20 cellular contexts compared by ENCODE assay signal in the genomic region with DNA sequence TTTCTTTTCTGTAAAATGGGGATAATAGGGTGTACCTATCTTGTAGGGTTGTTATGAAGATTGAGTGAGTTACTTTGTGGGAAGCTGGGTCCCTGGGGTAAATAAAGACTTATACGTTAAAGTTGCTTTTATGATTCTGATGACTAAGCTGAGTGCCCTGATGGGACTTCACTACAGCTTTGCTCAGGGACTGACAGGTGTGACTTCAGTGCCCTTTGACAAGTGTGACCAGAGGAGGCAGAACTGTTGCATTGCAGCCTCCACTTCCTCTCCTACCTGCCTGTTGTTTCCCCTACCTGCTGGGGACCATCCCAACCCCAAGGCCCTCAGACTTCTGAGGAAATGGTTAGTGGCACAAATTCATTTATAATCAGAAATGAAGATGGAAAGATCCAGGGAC.
DNase-seq lines count a peak whose midpoint lies in the region; ATAC-seq, FAIRE-seq and TF ChIP-seq lines count a peak whose summit lies in the region.
"Had no signal": no experiment of that assay in that cellular context is flagged by ENCODE, and none has a peak within 500 bp of the region (broad histone marks: within the 10 kb centered on the region; RNA-seq: fewer than 3 reads in every experiment).

No MANE protein-coding gene starts in this region.

- TF ChIP-seq EP300 in HepG2 (IDR thresholded peaks at IDR 0.05; ENCODE audit: low read depth in 2 of 2, low read length in 2 of 2) (no peak), HepG2 (CRISPR knock-in tag; IDR thresholded peaks at IDR 0.05; ENCODE audit: borderline replicate concordance) (no peak)

- no peak overlapping the region; the same call in 1 of the 2 replicates for H3K4me2 ChIP-seq in HepG2 (ENCODE audit: low read depth, low read length)
- no peak overlapping the region for H3K4me2 ChIP-seq in osteoblast (ENCODE audit: insufficient read depth, low read length)
- H3K4me2 ChIP-seq: A549 had no signal

- intact Hi-C loops in HepG2 (cut with micrococcal nuclease; ENCODE audit: unreplicated experiment) (no loop called here), right lobe of liver (cut with DNase I) (loop anchor here in 1 of 2 donors (10.0 kb wide), 1 partner anchor 52 kb away; no protein-coding TSS in a partner anchor)

- no peaks in the 10 kb centered on the region for H3K79me2 ChIP-seq in HepG2 (ENCODE audit: insufficient read depth, low read length)
- H3K79me2 ChIP-seq in osteoblast (ENCODE audit: insufficient read depth, low read length) = no peaks in the 10 kb centered on the region

- H3K36me3 Mint-ChIP-seq in endothelial cell (ENCODE audit: low read depth, unreplicated experiment) = peaks cover 24% of the 10 kb centered on the region
- H3K36me3 Mint-ChIP-seq: CD8-positive, alpha-beta T cell; IgD-negative memory B cell had no signal

- no peaks in the 10 kb centered on the region for H3K27me3 ChIP-seq in HepG2 (ENCODE audit: control insufficient read depth in 1 of 2, insufficient read depth in 2 of 2, low read length in 2 of 2)
- no peaks in the 10 kb centered on the region for H3K27me3 ChIP-seq in right lobe of liver
- H3K27me3 ChIP-seq in osteoblast (ENCODE audit: insufficient read depth, low read length) = peaks cover 70% of the 10 kb centered on the region
- no peaks in the 10 kb centered on the region for H3K27me3 ChIP-seq in Peyer's patch

- WGBS in HepG2 (ENCODE audit: low lambda C conversion rate) = 88% methylated on average over 1 of the region's 1 CpG
- no CpG with 5 or more reads among the region's 1 CpG for WGBS in right lobe of liver (ENCODE audit: insufficient coverage, low coverage, low lambda C conversion rate, missing lambda C conversion rate)

- in situ Hi-C loops in HepG2 (cut with HindIII; ENCODE audit: extremely low pct_ligation_motif_present, low pct_unique_long_range_greater_than_20kb) = no loop called here

- POLR2A ChIA-PET in HepG2 (lab: Yijun Ruan, JAX) = interaction anchor here (1.5 kb wide), 1 partner anchor 31 kb away, joined by 4 read pairs; no protein-coding TSS in a partner anchor

- CTCF ChIA-PET in HepG2 (lab: Yijun Ruan, JAX; ENCODE audit: low intra/inter-chr PET ratio, low total read pairs) = no interaction called here

- no peaks in the 10 kb centered on the region for H3K36me3 ChIP-seq in HepG2 (replicated peaks in 1 of 2; ENCODE audit: control insufficient read depth in 1 of 2, insufficient read depth in 2 of 2, low read length in 2 of 2)
- H3K36me3 ChIP-seq in right lobe of liver = no peaks in the 10 kb centered on the region
- H3K36me3 ChIP-seq in osteoblast (ENCODE audit: insufficient read depth, low read length) = no peaks in the 10 kb centered on the region
- H3K36me3 ChIP-seq in Peyer's patch = no peaks in the 10 kb centered on the region
- H3K36me3 ChIP-seq: HAP-1 had no signal

- peaks cover 25% of the 10 kb centered on the region for H3K4me1 Mint-ChIP-seq in endothelial cell (ENCODE audit: unreplicated experiment)

- TF ChIP-seq RAD21 in HepG2 (CRISPR knock-in tag; IDR thresholded peaks at IDR 0.05) = no peak

- H3K9me3 Mint-ChIP-seq in endothelial cell (ENCODE audit: unreplicated experiment) = no peaks in the 10 kb centered on the region
- H3K9me3 Mint-ChIP-seq: CD8-positive, alpha-beta T cell; IgD-negative memory B cell had no signal

- H4K20me1 ChIP-seq in HepG2 (ENCODE audit: insufficient read depth, low read length) = peaks cover 28% of the 10 kb centered on the region
- H4K20me1 ChIP-seq in osteoblast (ENCODE audit: insufficient read depth, low read length) = peaks cover 49% of the 10 kb centered on the region

- H3K27me3 Mint-ChIP-seq in endothelial cell (ENCODE audit: unreplicated experiment) = peaks cover 26% of the 10 kb centered on the region

- no peak overlapping the region for H3K9ac ChIP-seq in HepG2 (ENCODE audit: insufficient read depth, low read depth, low read length)

- H3K9me3 ChIP-seq in HepG2 (ENCODE audit: low read length) (no peaks in the 10 kb centered on the region), right lobe of liver (no peaks in the 10 kb centered on the region), osteoblast (ENCODE audit: low read depth, low read length) (no peaks in the 10 kb centered on the region), Peyer's patch (no peaks in the 10 kb centered on the region)
- H3K9me3 ChIP-seq: A549, HAP-1 had no signal

- ATAC-seq in HepG2 (no peak), right lobe of liver (no peak), GM19397 (IDR thresholded peaks at IDR 0.05; ENCODE audit: unreplicated experiment) (no peak), HG03460 (IDR thresholded peaks at IDR 0.05; ENCODE audit: unreplicated experiment) (no peak)
- ATAC-seq: A549; CD8-positive, alpha-beta T cell; GM12878 had no signal

- FAIRE-seq in HepG2 (lab: Jason Lieb, UNC) = no peak
- FAIRE-seq: A549, GM12878 had no signal

- H2AFZ ChIP-seq in HepG2 (ENCODE audit: low read length) (no peak overlapping the region), osteoblast (ENCODE audit: low read length) (no peak overlapping the region)

- TF ChIP-seq CTCF in HepG2 (CRISPR knock-in tag; IDR thresholded peaks at IDR 0.05) (no peak), right lobe of liver (IDR thresholded peaks at IDR 0.05) (no peak), endothelial cell (IDR thresholded peaks at IDR 0.05; ENCODE audit: unreplicated experiment) (no peak), osteoblast (IDR thresholded peaks at IDR 0.05; ENCODE audit: extremely low read depth, low read depth, low read length) (no peak), Peyer's patch (IDR thresholded peaks at IDR 0.05) (no peak)

- BruUV-seq in HepG2 (replicated peaks; lab: Mats Ljungman, UMichigan) = no TSS peak

- H3K4me1 ChIP-seq in HepG2 (ENCODE audit: insufficient read depth, low read length) (peaks cover 26% of the 10 kb centered on the region), right lobe of liver (peaks cover 0 to under 1% (median 0%) of the 10 kb centered on the region in 4 donors), osteoblast (ENCODE audit: insufficient read depth, low read length) (no peaks in the 10 kb centered on the region), Peyer's patch (peaks cover 0 to 26% (median 6%) of the 10 kb centered on the region in 4 donors)
- H3K4me1 ChIP-seq: HAP-1 had no signal

- H3K27ac ChIP-seq in HepG2 (ENCODE audit: extremely low read length, insufficient read depth, low read length) (no peak overlapping the region), right lobe of liver (no peak overlapping the region), osteoblast (ENCODE audit: low read depth, low read length) (no peak overlapping the region), Peyer's patch (no peak overlapping the region)
- H3K27ac ChIP-seq: 22Rv1, A549, HL-60 had no signal

- TF ChIP-seq POLR2A in HepG2 (IDR thresholded peaks at IDR 0.05; ENCODE audit: insufficient read depth in 1 of 2, low read depth in 2 of 2, low read length in 2 of 2) (no peak), right lobe of liver (IDR thresholded peaks at IDR 0.05) (no peak), Peyer's patch (IDR thresholded peaks at IDR 0.05) (no peak)

- DNase-seq in HepG2 (ENCODE audit: low spot score) = no peak
- DNase-seq in right lobe of liver = no peak
- DNase-seq in endothelial cell (ENCODE audit: low spot score) = no peak
- peak; percentile 84 for DNase-seq in osteoblast (ENCODE audit: insufficient read length, low spot score, missing footprints)
- no peak for DNase-seq in activated CD4-positive, alpha-beta T cell treated with anti-CD3 and anti-CD28 coated beads, Interleukin-2, amount 50 U/mL, for 1 hour
- no peak for DNase-seq in Peyer's patch
- DNase-seq: AML-193; CD8-positive, alpha-beta T cell; DMS 273 treated with DMSO at 0.1 percent for 48 hours; DMS53; DND-41; EL had no signal

- H3K4me3 Mint-ChIP-seq in endothelial cell (ENCODE audit: unreplicated experiment) = peak overlapping the region; percentile 56
- H3K4me3 Mint-ChIP-seq: CD8-positive, alpha-beta T cell; IgD-negative memory B cell had no signal

- H3K4me3 ChIP-seq in HepG2 (replicated peaks in 1 of 3; ENCODE audit: insufficient read depth in 1 of 3, low read depth in 2 of 3, low read length in 3 of 3) = no peak overlapping the region
- H3K4me3 ChIP-seq in right lobe of liver = no peak overlapping the region
- no peak overlapping the region for H3K4me3 ChIP-seq in osteoblast (ENCODE audit: insufficient read depth, low read length)
- no peak overlapping the region for H3K4me3 ChIP-seq in Peyer's patch
- H3K4me3 ChIP-seq: A549, GM12878, HAP-1 had no signal

- H3K27ac Mint-ChIP-seq in endothelial cell (ENCODE audit: unreplicated experiment) = no peak overlapping the region
- H3K27ac Mint-ChIP-seq: CD8-positive, alpha-beta T cell; IgD-negative memory B cell had no signal

TF ChIP-seq in HepG2, 621 proteins besides CTCF, POLR2A, EP300 and RAD21:
- TF ChIP-seq ZNF629 (CRISPR knock-in tag; conservative IDR thresholded peaks at IDR 0.05) (0 out of 2 replicates have a peak, but pooled peaks have one; percentile 31), NR1H2 (CRISPR knock-in tag; IDR thresholded peaks at IDR 0.05; ENCODE audit: borderline replicate concordance, low read depth) (no peak)
TF ChIP-seq in HepG2: peak in this region for 1.
